Comparison of ENCODE assay signal across 6 cellular contexts in genomic region chr12:6938353-6939186, GRCh38. TPM values are rescaled to one million over a fixed set of nuclear protein-coding genes. Genes with fewer than 3 reads are reported as not detected.
A peak's percentile ranks its signal among the peaks of the same experiment; 100 is the strongest.
DNase-seq lines count a peak whose midpoint lies in the region; ATAC-seq and TF ChIP-seq lines count a peak whose summit lies in the region.

No MANE protein-coding gene starts in this region.

- peak overlapping the region; percentile 87 to 98 (median 97) for H3K9ac ChIP-seq in BLaER1 treated with 17β-estradiol and CSF1 and Interleukin-3, amounts not matched to agents 10 nM and 100 nM

- H3K36me3 Mint-ChIP-seq in activated CD8-positive, alpha-beta T cell treated with anti-CD3 and anti-CD28 coated beads, Interleukin-2, amount 10 ng/mL, durations not matched to agents 7 days and 5 days (ENCODE audit: low read depth): peaks cover 34% of the 10 kb centered on the region

- no peak for TF ChIP-seq CTCF in lung (IDR thresholded peaks at IDR 0.05; ENCODE audit: control extremely low read depth, extremely low read depth)

- CTCF ChIA-PET in activated CD8-positive, alpha-beta T cell treated with anti-CD3 and anti-CD28 coated beads, Interleukin-2, amount 10 ng/mL, durations not matched to agents 7 days and 5 days (lab: Charles Lee): interaction anchor here (1.0 to 18.6 kb wide), 17 partner anchors 9 to 385 kb away, joined by 3 to 742 read pairs (median 7); partner anchors contain the start of genes ATN1, C1RL, CDCA3 and LPCAT3

- H3K9me3 ChIP-seq in BLaER1 treated with 17β-estradiol and CSF1 and Interleukin-3, amounts not matched to agents 10 nM and 100 nM (replicated peaks in 1 of 11): no peaks in the 10 kb centered on the region
- H3K9me3 ChIP-seq in lung (ENCODE audit: control insufficient read depth in 2 of 2, insufficient read depth in 1 of 2, low read length in 1 of 2): no peaks in the 10 kb centered on the region

- peak overlapping the region; percentile 97 for H3K27ac Mint-ChIP-seq in activated CD8-positive, alpha-beta T cell treated with anti-CD3 and anti-CD28 coated beads, Interleukin-2, amount 10 ng/mL, durations not matched to agents 7 days and 5 days

- peaks cover 58 to 79% (median 67%) of the 10 kb centered on the region in 10 experiments for H3K4me1 ChIP-seq in BLaER1 treated with 17β-estradiol and CSF1 and Interleukin-3, amounts not matched to agents 10 nM and 100 nM
- H3K4me1 ChIP-seq in lung (ENCODE audit: control insufficient read depth in 2 of 2, insufficient read depth in 2 of 2, low read length in 2 of 2): peaks cover 5 to 11% of the 10 kb centered on the region in 2 donors

- H4K20me1 ChIP-seq in BLaER1 treated with 17β-estradiol and CSF1 and Interleukin-3, amounts not matched to agents 10 nM and 100 nM: peaks cover 0 to 32% (median 7%) of the 10 kb centered on the region in 11 experiments; a peak in 8 of 22 replicates

- H3K27me3 ChIP-seq in BLaER1 treated with 17β-estradiol and CSF1 and Interleukin-3, amounts not matched to agents 10 nM and 100 nM: no peaks in the 10 kb centered on the region
- no peaks in the 10 kb centered on the region for H3K27me3 ChIP-seq in lung (ENCODE audit: control insufficient read depth, insufficient read depth)

- DNase-seq in activated CD8-positive, alpha-beta T cell treated with anti-CD3 and anti-CD28 coated beads, Interleukin-2, amount 10 ng/mL, durations not matched to agents 7 days and 5 days: no peak
- DNase-seq in lung (ENCODE audit: low spot score): no peak
- no peak for DNase-seq in stimulated activated naive CD4-positive, alpha-beta T cell (lab: John Stamatoyannopoulos, UW)
- no peak for DNase-seq in activated CD8-positive, alpha-beta memory T cell treated with anti-CD3 and anti-CD28 coated beads for 24 hours

- ATAC-seq in activated CD8-positive, alpha-beta T cell treated with anti-CD3 and anti-CD28 coated beads, Interleukin-2, amount 10 ng/mL, durations not matched to agents 7 days and 5 days: no peak
- ATAC-seq in lung (ENCODE audit: insufficient read depth, low FRiP score): no peak
- no peak for ATAC-seq in GM18867 (IDR thresholded peaks at IDR 0.05; ENCODE audit: unreplicated experiment)

- H3K4me3 Mint-ChIP-seq in activated CD8-positive, alpha-beta T cell treated with anti-CD3 and anti-CD28 coated beads, Interleukin-2, amount 10 ng/mL, durations not matched to agents 7 days and 5 days: peak overlapping the region; percentile 82

- H3K4me2 ChIP-seq in BLaER1 treated with 17β-estradiol and CSF1 and Interleukin-3, amounts not matched to agents 10 nM and 100 nM: peak overlapping the region; percentile 76 to 100 (median 98)

- peak overlapping the region in 10 of 11 experiments; percentile 82 to 97 (median 95); a peak in 21 of 22 replicates for H3K27ac ChIP-seq in BLaER1 treated with 17β-estradiol and CSF1 and Interleukin-3, amounts not matched to agents 10 nM and 100 nM
- peak overlapping the region; percentile 24 to 83 for H3K27ac ChIP-seq in lung (ENCODE audit: low read depth in 1 of 2, low read length in 1 of 2)

- H3K9me3 Mint-ChIP-seq in activated CD8-positive, alpha-beta T cell treated with anti-CD3 and anti-CD28 coated beads, Interleukin-2, amount 10 ng/mL, durations not matched to agents 7 days and 5 days (ENCODE audit: insufficient read depth): no peaks in the 10 kb centered on the region

- peaks cover under 1% of the 10 kb centered on the region for H3K27me3 Mint-ChIP-seq in activated CD8-positive, alpha-beta T cell treated with anti-CD3 and anti-CD28 coated beads, Interleukin-2, amount 10 ng/mL, durations not matched to agents 7 days and 5 days (ENCODE audit: low read depth)

- peaks cover 30 to 77% (median 66%) of the 10 kb centered on the region in 11 experiments for H3K36me3 ChIP-seq in BLaER1 treated with 17β-estradiol and CSF1 and Interleukin-3, amounts not matched to agents 10 nM and 100 nM
- H3K36me3 ChIP-seq in lung (ENCODE audit: control insufficient read depth in 2 of 2, insufficient read depth in 2 of 2, low read length in 2 of 2): peaks cover 0 to 31% of the 10 kb centered on the region in 2 donors

- 83 to 87% methylated on average over 32 of the region's 32 CpGs for WGBS in lung, 2 donors

- H3K4me1 Mint-ChIP-seq in activated CD8-positive, alpha-beta T cell treated with anti-CD3 and anti-CD28 coated beads, Interleukin-2, amount 10 ng/mL, durations not matched to agents 7 days and 5 days (ENCODE audit: low read depth): peaks cover 63% of the 10 kb centered on the region

- POLR2A ChIA-PET in activated CD8-positive, alpha-beta T cell treated with anti-CD3 and anti-CD28 coated beads, Interleukin-2, amount 10 ng/mL, durations not matched to agents 7 days and 5 days (lab: Charles Lee): interaction anchor here (0.6 to 20.8 kb wide), 20 partner anchors 8 to 1033 kb away, joined by 3 to 1099 read pairs (median 5); partner anchors contain the start of genes ATN1, C1RL, ENO2 and LRRC23

- H3K4me3 ChIP-seq in BLaER1 treated with 17β-estradiol and CSF1 and Interleukin-3, amounts not matched to agents 10 nM and 100 nM: peak overlapping the region; percentile 45 to 92 (median 79); a peak in 19 of 20 replicates
- H3K4me3 ChIP-seq in lung: no peak overlapping the region

RNA-seq across cellular contexts. Expression of gene RNU7-1, which starts 5.0 kb away (rescaled TPM):
- total RNA-seq in activated CD8-positive, alpha-beta T cell treated with anti-CD3 and anti-CD28 coated beads, Interleukin-2, amount 10 ng/mL, durations not matched to agents 7 days and 5 days: not detected
- total RNA-seq in lung: not detected
- not detected for polyA plus RNA-seq in lung

RNA-seq across cellular contexts. Expression of gene C12orf57, which starts 5.3 kb away (rescaled TPM):
- total RNA-seq in activated CD8-positive, alpha-beta T cell treated with anti-CD3 and anti-CD28 coated beads, Interleukin-2, amount 10 ng/mL, durations not matched to agents 7 days and 5 days: 100 to 1,000 TPM; 184 to 185 TPM
- total RNA-seq in lung: 100 to 1,000 TPM in 1 of 2 donors, 10 to 100 TPM in 1; 92.9 to 196 TPM
- polyA plus RNA-seq in lung: 100 to 1,000 TPM; 370 to 437 TPM

RNA-seq across cellular contexts. Expression of gene ATN1, which starts 10.8 kb away (rescaled TPM):
- 10 to 100 TPM; 21.6 to 24.5 TPM for total RNA-seq in activated CD8-positive, alpha-beta T cell treated with anti-CD3 and anti-CD28 coated beads, Interleukin-2, amount 10 ng/mL, durations not matched to agents 7 days and 5 days
- total RNA-seq in lung: 100 to 1,000 TPM in 1 of 2 donors, 10 to 100 TPM in 1; 72.1 to 113 TPM
- polyA plus RNA-seq in lung: 10 to 100 TPM; 63.5 to 87.5 TPM

RNA-seq across cellular contexts. Expression of gene PTPN6, which starts 12.6 kb away (rescaled TPM):
- total RNA-seq in activated CD8-positive, alpha-beta T cell treated with anti-CD3 and anti-CD28 coated beads, Interleukin-2, amount 10 ng/mL, durations not matched to agents 7 days and 5 days: 100 to 1,000 TPM; 354 to 397 TPM
- total RNA-seq in lung: 100 to 1,000 TPM in 1 of 2 donors, 10 to 100 TPM in 1; 38.2 to 140 TPM
- 100 to 1,000 TPM; 201 to 222 TPM for polyA plus RNA-seq in lung

RNA-seq across cellular contexts. Expression of gene ENO2, which starts 24.2 kb away (rescaled TPM):
- 100 to 1,000 TPM; 133 to 141 TPM for total RNA-seq in activated CD8-positive, alpha-beta T cell treated with anti-CD3 and anti-CD28 coated beads, Interleukin-2, amount 10 ng/mL, durations not matched to agents 7 days and 5 days
- total RNA-seq in lung: 10 to 100 TPM; 14.4 to 41.9 TPM
- 10 to 100 TPM; 26.8 to 34.8 TPM for polyA plus RNA-seq in lung
